Comparison of ENCODE assay signal across 16 cellular contexts in genomic region chr20:22690616-22691179, GRCh38.
DNase-seq lines count a peak whose midpoint lies in the region; ATAC-seq and TF ChIP-seq lines count a peak whose summit lies in the region.
"Had no signal": no experiment of that assay in that cellular context is flagged by ENCODE, and none has a peak within 500 bp of the region (broad histone marks: within the 10 kb centered on the region; RNA-seq: fewer than 3 reads in every experiment).

No MANE protein-coding gene starts in this region.

- H3K4me3 Mint-ChIP-seq in GM23338 (no peak overlapping the region), progenitor cell of endocrine pancreas (ENCODE audit: low read depth) (no peak overlapping the region)
- H3K4me3 Mint-ChIP-seq: CD14-positive monocyte; CD8-positive, alpha-beta memory T cell; HFFc6 had no signal

- H3K27me3 Mint-ChIP-seq in GM23338 (ENCODE audit: insufficient read depth, low read depth, poor library complexity) (peaks cover 21% of the 10 kb centered on the region), progenitor cell of endocrine pancreas (peaks cover 8% of the 10 kb centered on the region)
- H3K27me3 Mint-ChIP-seq: CD8-positive, alpha-beta memory T cell had no signal

- H3K9me3 Mint-ChIP-seq in GM23338 (peaks cover 29% of the 10 kb centered on the region), progenitor cell of endocrine pancreas (ENCODE audit: low read depth) (peaks cover 3% of the 10 kb centered on the region)
- H3K9me3 Mint-ChIP-seq: HFFc6 had no signal

- WGBS in gastroesophageal sphincter (ENCODE audit: low coverage in 1 of 2), 2 donors, result 100% methylated on average over 1 of the region's 7 CpGs; no CpG with 5 or more reads in 1 of the 2 donors

- peak overlapping the region; percentile 49; the same call in 1 of the 2 replicates for H2AFZ ChIP-seq in GM23338

- H3K4me1 Mint-ChIP-seq in GM23338 (no peaks in the 10 kb centered on the region; the same call in 1 of the 3 replicates), progenitor cell of endocrine pancreas (ENCODE audit: low read depth) (peaks cover 3% of the 10 kb centered on the region)

- peaks cover 7% of the 10 kb centered on the region; the same call in 2 of the 3 replicates for H3K36me3 Mint-ChIP-seq in GM23338 (ENCODE audit: low read depth)
- H3K36me3 Mint-ChIP-seq in progenitor cell of endocrine pancreas (ENCODE audit: insufficient read depth), result no peaks in the 10 kb centered on the region
- H3K36me3 Mint-ChIP-seq: CD8-positive, alpha-beta memory T cell had no signal

- H3K4me3 ChIP-seq in BLaER1, result no peak overlapping the region
- no peak overlapping the region for H3K4me3 ChIP-seq in GM23338
- H3K4me3 ChIP-seq in mucosa of descending colon, result no peak overlapping the region
- no peak overlapping the region for H3K4me3 ChIP-seq in gastroesophageal sphincter
- H3K4me3 ChIP-seq: K562 had no signal

- intact Hi-C loops in mucosa of descending colon (cut with DNase I, micrococcal nuclease), result no loop called here

- no peaks in the 10 kb centered on the region for H3F3A ChIP-seq in GM23338 (replicated peaks; ENCODE audit: low read depth)

- no peaks in the 10 kb centered on the region for H3K9me3 ChIP-seq in BLaER1
- no peaks in the 10 kb centered on the region for H3K9me3 ChIP-seq in mucosa of descending colon
- no peaks in the 10 kb centered on the region for H3K9me3 ChIP-seq in gastroesophageal sphincter
- H3K9me3 ChIP-seq: BE2C had no signal

- no peaks in the 10 kb centered on the region for H3K79me2 ChIP-seq in GM23338 (replicated peaks; ENCODE audit: insufficient read depth)

- H4K20me1 ChIP-seq in BLaER1, result no peaks in the 10 kb centered on the region
- H4K20me1 ChIP-seq in GM23338 (replicated peaks; ENCODE audit: insufficient read depth), result no peaks in the 10 kb centered on the region

- peaks cover 29% of the 10 kb centered on the region for H3K4me1 ChIP-seq in BLaER1
- no peaks in the 10 kb centered on the region; the same call in 1 of the 2 replicates for H3K4me1 ChIP-seq in GM23338 (ENCODE audit: insufficient read depth)
- H3K4me1 ChIP-seq in mucosa of descending colon (ENCODE audit: low read depth), result peaks cover 2% of the 10 kb centered on the region
- H3K4me1 ChIP-seq in gastroesophageal sphincter, result peaks cover 0 to 10% (median 8%) of the 10 kb centered on the region in 3 donors
- H3K4me1 ChIP-seq: BE2C had no signal

- 0 out of 2 replicates have a peak overlapping the region, but pooled peaks have one; percentile 2 for H3K4me2 ChIP-seq in BLaER1
- no peak overlapping the region for H3K4me2 ChIP-seq in GM23338

- DNase-seq in GM23338 (ENCODE audit: low spot score) (no peak), SK-MEL-5 (ENCODE audit: low read depth, low spot score) (peak; percentile 21), mucosa of descending colon (peak in 1 of 3 donors; percentile 10), progenitor cell of endocrine pancreas (ENCODE audit: low spot score, unreplicated experiment) (no peak)
- DNase-seq: BE2C; Caco-2; CD8-positive, alpha-beta memory T cell; DMS79 treated with DMSO at 0.1 percent for 48 hours; EL; HCEC 1CT; HFFc6 had no signal

- TF ChIP-seq POLR2A in gastroesophageal sphincter (IDR thresholded peaks at IDR 0.05), result no peak

- H3K36me3 ChIP-seq in BLaER1 (no peaks in the 10 kb centered on the region), GM23338 (ENCODE audit: insufficient read depth) (no peaks in the 10 kb centered on the region), mucosa of descending colon (ENCODE audit: low read depth) (no peaks in the 10 kb centered on the region), gastroesophageal sphincter (no peaks in the 10 kb centered on the region)
- H3K36me3 ChIP-seq: BE2C had no signal

- no peak for TF ChIP-seq EP300 in gastroesophageal sphincter (IDR thresholded peaks at IDR 0.05)

- no peak overlapping the region for H3K9ac ChIP-seq in BLaER1

- H3K27ac Mint-ChIP-seq in GM23338 (no peak overlapping the region), progenitor cell of endocrine pancreas (no peak overlapping the region)
- H3K27ac Mint-ChIP-seq: CD8-positive, alpha-beta memory T cell; HFFc6 had no signal

- H3K27ac ChIP-seq in BLaER1 (no peak overlapping the region), GM23338 (ENCODE audit: low read depth) (no peak overlapping the region), gastroesophageal sphincter (no peak overlapping the region)

- no peaks in the 10 kb centered on the region for H3K27me3 ChIP-seq in BLaER1
- H3K27me3 ChIP-seq in GM23338 (ENCODE audit: insufficient read depth), result no peaks in the 10 kb centered on the region
- H3K27me3 ChIP-seq in gastroesophageal sphincter, result peaks cover 7% of the 10 kb centered on the region
- H3K27me3 ChIP-seq: BE2C had no signal

- ATAC-seq in GM23338, result no peak
- ATAC-seq in mucosa of descending colon, result peak; percentile 73
- ATAC-seq in GM18873 (IDR thresholded peaks at IDR 0.05; ENCODE audit: low FRiP score, unreplicated experiment), result no peak
- no peak for ATAC-seq in gastroesophageal sphincter

- in situ Hi-C loops in SK-MEL-5 (cut with HindIII; ENCODE audit: low pct_unique_long_range_greater_than_20kb, low sequenced_read_pairs), result loop anchor here (25.0 kb wide), 1 partner anchor 353 kb away; no protein-coding TSS in a partner anchor

- no peak for TF ChIP-seq CTCF in GM23338 (conservative IDR thresholded peaks at IDR 0.05; ENCODE audit: low read depth in 2 of 2)
- no peak for TF ChIP-seq CTCF in mucosa of descending colon (IDR thresholded peaks at IDR 0.05)
- no peak for TF ChIP-seq CTCF in progenitor cell of endocrine pancreas (IDR thresholded peaks at IDR 0.05; ENCODE audit: unreplicated experiment)
- no peak for TF ChIP-seq CTCF in gastroesophageal sphincter (IDR thresholded peaks at IDR 0.05)

- H3K9me2 ChIP-seq in GM23338 (ENCODE audit: insufficient read depth), result peaks cover 14% of the 10 kb centered on the region

TF ChIP-seq in GM23338, 12 proteins besides CTCF, POLR2A, EP300 and RAD21:
- no peak for TF ChIP-seq NANOG (IDR thresholded peaks at IDR 0.05; ENCODE audit: borderline replicate concordance)
- TF ChIP-seq POLR2AphosphoS5 (IDR thresholded peaks at IDR 0.05; ENCODE audit: low read depth), result no peak
- TF ChIP-seq ZNF331 (CRISPR knock-in tag; IDR thresholded peaks at IDR 0.05; ENCODE audit: low read depth), result no peak
- TF ChIP-seq EZH2 (IDR thresholded peaks at IDR 0.05; ENCODE audit: low read depth, unreplicated experiment), result no peak
- TF ChIP-seq EZH2phosphoT487 (IDR thresholded peaks at IDR 0.05; ENCODE audit: unreplicated experiment), result no peak
